ENCODE assay signal across 9 cellular contexts in the genomic region with DNA sequence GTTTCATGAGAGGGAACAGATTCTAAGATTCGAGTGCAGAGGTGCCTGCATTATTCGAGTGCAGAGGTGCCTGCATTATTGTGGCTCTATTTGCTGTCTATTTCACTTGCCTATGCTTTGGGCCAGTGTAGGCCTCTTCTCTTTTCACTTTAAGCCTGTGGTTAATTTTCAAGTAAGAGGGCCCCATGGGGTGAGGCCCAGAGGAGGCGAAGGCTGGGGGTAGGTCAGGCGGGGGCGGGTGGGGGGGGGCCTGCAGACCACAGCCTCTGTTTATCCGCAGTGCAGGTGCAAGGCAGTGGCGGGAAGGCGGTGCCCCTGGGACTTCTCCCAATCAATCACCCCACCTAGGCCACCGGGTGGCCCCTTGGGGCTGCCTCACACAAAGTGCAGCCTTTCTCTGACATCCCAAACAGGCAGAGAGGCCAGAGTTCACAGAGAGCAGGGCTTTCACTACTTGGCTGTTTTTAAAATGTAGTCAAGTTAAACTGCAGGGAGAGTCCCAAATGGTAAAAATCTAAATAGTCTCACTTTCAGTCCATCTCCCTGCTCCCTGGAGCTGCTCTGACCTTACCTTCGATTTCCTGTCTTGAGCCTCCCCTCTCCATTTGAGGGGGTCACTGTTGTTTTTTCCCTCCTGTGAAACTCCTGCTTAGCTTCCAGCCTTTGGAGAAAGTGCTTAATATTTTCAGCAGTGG.
DNase-seq lines count a peak whose midpoint lies in the region; ATAC-seq and TF ChIP-seq lines count a peak whose summit lies in the region.
"Had no signal": no experiment of that assay in that cellular context is flagged by ENCODE, and none has a peak within 500 bp of the region (broad histone marks: within the 10 kb centered on the region; RNA-seq: fewer than 3 reads in every experiment).

No MANE protein-coding gene starts in this region.

- no peak overlapping the region for H3K4me3 ChIP-seq in GM06990 (replicated peaks; ENCODE audit: low read depth, low read length)
- H3K4me3 ChIP-seq in spleen = no peak overlapping the region
- H3K4me3 ChIP-seq in lower leg skin (ENCODE audit: low read depth, poor library complexity, severe bottlenecking) = no peak overlapping the region
- no peak overlapping the region for H3K4me3 ChIP-seq in ovary
- H3K4me3 ChIP-seq: right lobe of liver had no signal

- no peak for TF ChIP-seq POLR2A in spleen (IDR thresholded peaks at IDR 0.05)
- TF ChIP-seq POLR2A in lower leg skin (IDR thresholded peaks at IDR 0.05) = no peak
- TF ChIP-seq POLR2A in ovary (IDR thresholded peaks at IDR 0.05) = no peak

- H3K4me1 ChIP-seq in spleen (peaks cover 9 to 62% (median 35%) of the 10 kb centered on the region in 6 donors), ovary (ENCODE audit: insufficient read depth) (no peaks in the 10 kb centered on the region)
- H3K4me1 ChIP-seq: right lobe of liver had no signal

- no peaks in the 10 kb centered on the region for H3K36me3 ChIP-seq in GM06990 (ENCODE audit: control insufficient read depth, insufficient read depth, low read length)
- H3K36me3 ChIP-seq in spleen = no peaks in the 10 kb centered on the region
- H3K36me3 ChIP-seq in ovary = no peaks in the 10 kb centered on the region
- H3K36me3 ChIP-seq: right lobe of liver had no signal

- H3K27me3 ChIP-seq in GM06990 (replicated peaks; ENCODE audit: control insufficient read depth, insufficient read depth, low read length) (no peaks in the 10 kb centered on the region), spleen (replicated peaks in 1 of 7) (no peaks in the 10 kb centered on the region), ovary (no peaks in the 10 kb centered on the region)
- H3K27me3 ChIP-seq: right lobe of liver had no signal

- WGBS in spleen, 5 donors = 31 to 42% (median 36%) methylated on average over 6 to 10 of the region's 10 CpGs
- WGBS in lower leg skin, 2 donors = 76 to 83% methylated on average over 9 to 10 of the region's 10 CpGs
- WGBS in ovary, 3 donors = 64 to 67% (median 65%) methylated on average over 10 of the region's 10 CpGs

- peak overlapping the region; percentile 21 to 78 (median 62) for H3K27ac ChIP-seq in spleen
- H3K27ac ChIP-seq in ovary = no peak overlapping the region
- H3K27ac ChIP-seq: right lobe of liver had no signal

- ATAC-seq in GM19438 (IDR thresholded peaks at IDR 0.05; ENCODE audit: low read depth, unreplicated experiment) = peak; percentile 89
- peak; percentile 84 for ATAC-seq in HG03354 (IDR thresholded peaks at IDR 0.05; ENCODE audit: poor library complexity, severe bottlenecking, unreplicated experiment)

- H3K9me3 ChIP-seq in spleen (no peaks in the 10 kb centered on the region), ovary (no peaks in the 10 kb centered on the region)
- H3K9me3 ChIP-seq: right lobe of liver had no signal

- intact Hi-C loops in spleen (cut with DNase I; ENCODE audit: low total_unique reads) = no loop called here
- intact Hi-C loops in lower leg skin (cut with DNase I; ENCODE audit: low total_unique reads) = no loop called here
- intact Hi-C loops in ovary (cut with DNase I) = no loop called here

- TF ChIP-seq CTCF in GM06990 (IDR thresholded peaks at IDR 0.05; ENCODE audit: insufficient read depth, low read length, poor library complexity, severe bottlenecking) (no peak), spleen (IDR thresholded peaks at IDR 0.05 in 8 of 11, conservative IDR thresholded peaks at IDR 0.05 in 3 of 11) (peak in 2 of 11 experiments; percentile 12 to 27), lower leg skin (IDR thresholded peaks at IDR 0.05) (no peak), ovary (IDR thresholded peaks at IDR 0.05) (no peak)

- no peak for TF ChIP-seq EP300 in ovary (IDR thresholded peaks at IDR 0.05)

- DNase-seq in GM06990 (ENCODE audit: extremely low read depth, insufficient read length) (peak; percentile 80), spleen (peak; percentile 92), lower leg skin (ENCODE audit: low spot score in 2 of 2) (no peak), T1000 (lab: John Stamatoyannopoulos, UW) (no peak), ovary (no peak)
- DNase-seq in activated CD4-positive, alpha-beta T cell treated with anti-CD3 and anti-CD28 coated beads, Interleukin-2, amount 50 U/mL, for 48 hours = peak; percentile 21 to 38
- DNase-seq: right lobe of liver had no signal

Comparison
In these comparisons a context has a peak if more than half of its experiments do, and no peak if none do; other contexts are left out.
1. DNase-seq: peak in GM06990 (single experiment), activated CD4-positive, alpha-beta T cell treated with anti-CD3 and anti-CD28 coated beads, Interleukin-2, amount 50 U/mL, for 48 hours (2 of 2) and spleen (single experiment); none in lower leg skin (0 of 2), T1000 (single experiment) and ovary (0 of 5).
2. H3K27ac ChIP-seq: peak in spleen (8 of 8); none in ovary (0 of 2).